In genomic region chr5:43482490-43483064, GRCh38 we compare ENCODE assay signal across 8 cellular contexts. TPM values are rescaled to one million over a fixed set of nuclear protein-coding genes. Genes with fewer than 3 reads are reported as not detected.
DNase-seq lines count a peak whose midpoint lies in the region; ATAC-seq and TF ChIP-seq lines count a peak whose summit lies in the region.

No MANE protein-coding gene starts in this region.

- peak; percentile 3 for DNase-seq in Daoy (ENCODE audit: low read depth)
- DNase-seq in MG63 = no peak
- DNase-seq in coronary artery (ENCODE audit: low spot score) = no peak
- DNase-seq in substantia nigra (lab: John Stamatoyannopoulos, UW) = no peak
- no peak for DNase-seq in stimulated activated CD4-positive, alpha-beta T cell treated with anti-CD3 and anti-CD28 coated beads, Interleukin-12 subunit alpha, Interleukin-12 subunit beta, amount 100 ng/mL, for 4 hours
- DNase-seq in NCI-H2196 treated with DMSO at 0.1 percent for 48 hours (lab: John Stamatoyannopoulos, UW; ENCODE audit: unreplicated experiment) = no peak

- peaks cover 6% of the 10 kb centered on the region for H3K36me3 ChIP-seq in MG63

- TF ChIP-seq CTCF in coronary artery (IDR thresholded peaks at IDR 0.05) (no peak), nephron (IDR thresholded peaks at IDR 0.05; ENCODE audit: unreplicated experiment in 3 of 3) (no peak)

- H3K36me3 Mint-ChIP-seq in nephron (ENCODE audit: low read depth) = no peaks in the 10 kb centered on the region

- H3K4me1 Mint-ChIP-seq in nephron = peaks cover 17% of the 10 kb centered on the region

- no peak for ATAC-seq in GM19397 (IDR thresholded peaks at IDR 0.05; ENCODE audit: unreplicated experiment)

- H3K27me3 ChIP-seq in MG63 = no peaks in the 10 kb centered on the region

- no peaks in the 10 kb centered on the region for H3K27me3 Mint-ChIP-seq in nephron (ENCODE audit: low read depth)

- peak overlapping the region; percentile 97 to 99 (median 98) for H3K4me3 Mint-ChIP-seq in nephron

- H3K4me3 ChIP-seq in MG63 (peak overlapping the region; percentile 76), coronary artery (peak overlapping the region; percentile 92)

- H3K9me3 Mint-ChIP-seq in nephron = no peaks in the 10 kb centered on the region

- H3K27ac Mint-ChIP-seq in nephron = peak overlapping the region; percentile 99

- no peaks in the 10 kb centered on the region for H3K9me3 ChIP-seq in MG63

- H3K27ac ChIP-seq in coronary artery = peak overlapping the region; percentile 97 to 98
- no peak overlapping the region for H3K27ac ChIP-seq in substantia nigra (ENCODE audit: low read depth, low read length, poor library complexity, severe bottlenecking)

RNA-seq across cellular contexts. Expression of gene TMEM267, which starts 1.1 kb away (rescaled TPM):
- total RNA-seq in Daoy (2014; rRNA removed; shearing (Covaris generic)) = 11.9 and 22.3 TPM in 2 replicates
- total RNA-seq in MG63 (2014; rRNA removed; shearing (Covaris generic); ENCODE audit: low replicate concordance) = 7.8 and 8.9 TPM in 2 replicates

RNA-seq across cellular contexts. Expression of gene C5orf34, which starts 32.4 kb away (rescaled TPM):
- 15.6 and 17.2 TPM in 2 replicates for total RNA-seq in Daoy (2014; rRNA removed; shearing (Covaris generic))
- total RNA-seq in MG63 (2014; rRNA removed; shearing (Covaris generic); ENCODE audit: low replicate concordance) = 12.4 and 19.1 TPM in 2 replicates
